In the genomic region with DNA sequence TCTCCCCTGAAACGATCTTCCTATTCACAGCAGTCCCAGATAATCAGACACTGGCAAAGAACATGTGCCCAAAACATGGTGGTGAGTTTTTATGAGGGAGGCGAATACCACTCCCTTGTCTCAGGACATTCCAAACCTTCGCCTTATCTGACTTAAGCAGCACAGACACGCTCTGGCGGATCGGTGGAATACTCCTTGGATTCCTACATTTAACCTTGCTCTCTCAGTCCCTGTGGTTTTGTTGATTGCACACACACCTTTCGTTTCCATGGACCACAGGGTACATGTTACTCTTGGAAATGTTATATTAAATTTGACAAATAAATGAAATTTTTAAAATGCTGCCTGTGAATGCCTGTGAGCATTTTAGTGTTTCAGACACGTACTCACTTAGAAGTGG, we compare ENCODE assay signal across 15 cellular contexts.
DNase-seq lines count a peak whose midpoint lies in the region; ATAC-seq and TF ChIP-seq lines count a peak whose summit lies in the region.
"Had no signal": no experiment of that assay in that cellular context is flagged by ENCODE, and none has a peak within 500 bp of the region (broad histone marks: within the 10 kb centered on the region; RNA-seq: fewer than 3 reads in every experiment).

No MANE protein-coding gene starts in this region.

- H3K4me3 ChIP-seq in kidney epithelial cell (ENCODE audit: low read depth, low read length) = no peak overlapping the region
- no peak overlapping the region for H3K4me3 ChIP-seq in sigmoid colon
- H3K4me3 ChIP-seq: HAP-1 had no signal

- TF ChIP-seq EP300 in sigmoid colon (IDR thresholded peaks at IDR 0.05) = no peak

- H3K27me3 ChIP-seq in kidney epithelial cell (ENCODE audit: control insufficient read depth, insufficient read depth, low read length) (no peaks in the 10 kb centered on the region), sigmoid colon (no peaks in the 10 kb centered on the region)

- H3K4me1 ChIP-seq in sigmoid colon = no peaks in the 10 kb centered on the region
- H3K4me1 ChIP-seq: HAP-1 had no signal

- TF ChIP-seq CTCF in kidney epithelial cell (IDR thresholded peaks at IDR 0.05; ENCODE audit: insufficient read depth, low read length, poor library complexity, severe bottlenecking) = no peak
- no peak for TF ChIP-seq CTCF in sigmoid colon (IDR thresholded peaks at IDR 0.05)

- peak; percentile 29 for DNase-seq in EH (ENCODE audit: low read depth)
- DNase-seq in astrocyte of the hippocampus (ENCODE audit: low read depth, low spot score) = peak; percentile 49
- DNase-seq in kidney epithelial cell (ENCODE audit: low read depth) = peak; percentile 87
- DNase-seq in renal cortical epithelial cell (ENCODE audit: low read depth) = peak; percentile 96
- DNase-seq in NAMALWA (ENCODE audit: low spot score) = no peak
- DNase-seq in sigmoid colon = no peak
- DNase-seq: C1 segment of cervical spinal cord, NCI-H1417, NCI-H187 treated with DMSO at 0.1 percent for 48 hours, NCI-H2171, NCI-H446 treated with DMSO at 0.1 percent for 48 hours, NCI-H774, PC-3 had no signal

- no peak overlapping the region for H3K27ac ChIP-seq in sigmoid colon

- WGBS in sigmoid colon, 2 donors = 87 to 91% methylated on average over 8 of the region's 8 CpGs

- H3K9me3 ChIP-seq in sigmoid colon = no peaks in the 10 kb centered on the region
- H3K9me3 ChIP-seq: HAP-1 had no signal

- ATAC-seq in HG03025 (IDR thresholded peaks at IDR 0.05; ENCODE audit: low FRiP score, unreplicated experiment) = no peak
- ATAC-seq: PC-3 had no signal

- H3K36me3 ChIP-seq in kidney epithelial cell (ENCODE audit: control insufficient read depth, insufficient read depth, low read length) (no peaks in the 10 kb centered on the region), sigmoid colon (no peaks in the 10 kb centered on the region)
- H3K36me3 ChIP-seq: HAP-1 had no signal

- TF ChIP-seq POLR2A in sigmoid colon (IDR thresholded peaks at IDR 0.05) = no peak

- intact Hi-C loops in sigmoid colon (cut with DNase I) = no loop called here

Comparison
In these comparisons a context has a peak if more than half of its experiments do, and no peak if none do; other contexts are left out.
1. DNase-seq: peak in EH (single experiment), astrocyte of the hippocampus (single experiment), kidney epithelial cell (single experiment) and renal cortical epithelial cell (single experiment); none in NAMALWA (single experiment) and sigmoid colon (single experiment).